In genomic region chr3:152373379-152373778, GRCh38 we compare ENCODE assay signal across 1 cellular context.
TF ChIP-seq lines count a peak whose summit lies in the region.

No MANE protein-coding gene starts in this region.

TF ChIP-seq in GM23338, 12 proteins besides CTCF, POLR2A, EP300 and RAD21 (continued from another document):
- TF ChIP-seq, protein P1, sequence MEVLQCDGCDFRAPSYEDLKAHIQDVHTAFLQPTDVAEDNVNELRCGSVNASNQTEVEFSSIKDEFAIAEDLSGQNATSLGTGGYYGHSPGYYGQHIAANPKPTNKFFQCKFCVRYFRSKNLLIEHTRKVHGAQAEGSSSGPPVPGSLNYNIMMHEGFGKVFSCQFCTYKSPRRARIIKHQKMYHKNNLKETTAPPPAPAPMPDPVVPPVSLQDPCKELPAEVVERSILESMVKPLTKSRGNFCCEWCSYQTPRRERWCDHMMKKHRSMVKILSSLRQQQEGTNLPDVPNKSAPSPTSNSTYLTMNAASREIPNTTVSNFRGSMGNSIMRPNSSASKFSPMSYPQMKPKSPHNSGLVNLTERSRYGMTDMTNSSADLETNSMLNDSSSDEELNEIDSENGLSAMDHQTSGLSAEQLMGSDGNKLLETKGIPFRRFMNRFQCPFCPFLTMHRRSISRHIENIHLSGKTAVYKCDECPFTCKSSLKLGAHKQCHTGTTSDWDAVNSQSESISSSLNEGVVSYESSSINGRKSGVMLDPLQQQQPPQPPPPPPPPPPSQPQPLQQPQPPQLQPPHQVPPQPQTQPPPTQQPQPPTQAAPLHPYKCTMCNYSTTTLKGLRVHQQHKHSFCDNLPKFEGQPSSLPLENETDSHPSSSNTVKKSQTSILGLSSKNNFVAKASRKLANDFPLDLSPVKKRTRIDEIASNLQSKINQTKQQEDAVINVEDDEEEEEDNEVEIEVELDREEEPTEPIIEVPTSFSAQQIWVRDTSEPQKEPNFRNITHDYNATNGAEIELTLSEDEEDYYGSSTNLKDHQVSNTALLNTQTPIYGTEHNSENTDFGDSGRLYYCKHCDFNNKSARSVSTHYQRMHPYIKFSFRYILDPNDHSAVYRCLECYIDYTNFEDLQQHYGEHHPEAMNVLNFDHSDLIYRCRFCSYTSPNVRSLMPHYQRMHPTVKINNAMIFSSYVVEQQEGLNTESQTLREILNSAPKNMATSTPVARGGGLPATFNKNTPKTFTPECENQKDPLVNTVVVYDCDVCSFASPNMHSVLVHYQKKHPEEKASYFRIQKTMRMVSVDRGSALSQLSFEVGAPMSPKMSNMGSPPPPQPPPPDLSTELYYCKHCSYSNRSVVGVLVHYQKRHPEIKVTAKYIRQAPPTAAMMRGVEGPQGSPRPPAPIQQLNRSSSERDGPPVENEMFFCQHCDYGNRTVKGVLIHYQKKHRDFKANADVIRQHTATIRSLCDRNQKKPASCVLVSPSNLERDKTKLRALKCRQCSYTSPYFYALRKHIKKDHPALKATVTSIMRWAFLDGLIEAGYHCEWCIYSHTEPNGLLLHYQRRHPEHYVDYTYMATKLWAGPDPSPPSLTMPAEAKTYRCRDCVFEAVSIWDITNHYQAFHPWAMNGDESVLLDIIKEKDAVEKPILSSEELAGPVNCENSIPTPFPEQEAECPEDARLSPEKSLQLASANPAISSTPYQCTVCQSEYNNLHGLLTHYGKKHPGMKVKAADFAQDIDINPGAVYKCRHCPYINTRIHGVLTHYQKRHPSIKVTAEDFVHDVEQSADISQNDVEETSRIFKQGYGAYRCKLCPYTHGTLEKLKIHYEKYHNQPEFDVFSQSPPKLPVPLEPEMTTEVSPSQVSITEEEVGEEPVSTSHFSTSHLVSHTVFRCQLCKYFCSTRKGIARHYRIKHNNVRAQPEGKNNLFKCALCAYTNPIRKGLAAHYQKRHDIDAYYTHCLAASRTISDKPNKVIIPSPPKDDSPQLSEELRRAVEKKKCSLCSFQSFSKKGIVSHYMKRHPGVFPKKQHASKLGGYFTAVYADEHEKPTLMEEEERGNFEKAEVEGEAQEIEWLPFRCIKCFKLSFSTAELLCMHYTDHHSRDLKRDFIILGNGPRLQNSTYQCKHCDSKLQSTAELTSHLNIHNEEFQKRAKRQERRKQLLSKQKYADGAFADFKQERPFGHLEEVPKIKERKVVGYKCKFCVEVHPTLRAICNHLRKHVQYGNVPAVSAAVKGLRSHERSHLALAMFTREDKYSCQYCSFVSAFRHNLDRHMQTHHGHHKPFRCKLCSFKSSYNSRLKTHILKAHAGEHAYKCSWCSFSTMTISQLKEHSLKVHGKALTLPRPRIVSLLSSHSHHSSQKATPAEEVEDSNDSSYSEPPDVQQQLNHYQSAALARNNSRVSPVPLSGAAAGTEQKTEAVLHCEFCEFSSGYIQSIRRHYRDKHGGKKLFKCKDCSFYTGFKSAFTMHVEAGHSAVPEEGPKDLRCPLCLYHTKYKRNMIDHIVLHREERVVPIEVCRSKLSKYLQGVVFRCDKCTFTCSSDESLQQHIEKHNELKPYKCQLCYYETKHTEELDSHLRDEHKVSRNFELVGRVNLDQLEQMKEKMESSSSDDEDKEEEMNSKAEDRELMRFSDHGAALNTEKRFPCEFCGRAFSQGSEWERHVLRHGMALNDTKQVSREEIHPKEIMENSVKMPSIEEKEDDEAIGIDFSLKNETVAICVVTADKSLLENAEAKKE (CRISPR knock-in tag; IDR thresholded peaks at IDR 0.05), result no peak
- TF ChIP-seq CREB1 (CRISPR knock-in tag; IDR thresholded peaks at IDR 0.05; ENCODE audit: low read depth), result no peak
- TF ChIP-seq JUNB (IDR thresholded peaks at IDR 0.05; ENCODE audit: unreplicated experiment), result no peak
- TF ChIP-seq, protein P2, sequence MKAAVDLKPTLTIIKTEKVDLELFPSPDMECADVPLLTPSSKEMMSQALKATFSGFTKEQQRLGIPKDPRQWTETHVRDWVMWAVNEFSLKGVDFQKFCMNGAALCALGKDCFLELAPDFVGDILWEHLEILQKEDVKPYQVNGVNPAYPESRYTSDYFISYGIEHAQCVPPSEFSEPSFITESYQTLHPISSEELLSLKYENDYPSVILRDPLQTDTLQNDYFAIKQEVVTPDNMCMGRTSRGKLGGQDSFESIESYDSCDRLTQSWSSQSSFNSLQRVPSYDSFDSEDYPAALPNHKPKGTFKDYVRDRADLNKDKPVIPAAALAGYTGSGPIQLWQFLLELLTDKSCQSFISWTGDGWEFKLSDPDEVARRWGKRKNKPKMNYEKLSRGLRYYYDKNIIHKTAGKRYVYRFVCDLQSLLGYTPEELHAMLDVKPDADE (IDR thresholded peaks at IDR 0.05), result no peak
- no peak for TF ChIP-seq REST (IDR thresholded peaks at IDR 0.05; ENCODE audit: unreplicated experiment)
- no peak for TF ChIP-seq ZNF331 (CRISPR knock-in tag; IDR thresholded peaks at IDR 0.05; ENCODE audit: low read depth)
- no peak for TF ChIP-seq EZH2 (IDR thresholded peaks at IDR 0.05; ENCODE audit: low read depth, unreplicated experiment)
- TF ChIP-seq EZH2phosphoT487 (IDR thresholded peaks at IDR 0.05; ENCODE audit: unreplicated experiment), result no peak
TF ChIP-seq in GM23338: peak in this region for 0.
